9 cellular contexts compared by ENCODE assay signal in the genomic region with DNA sequence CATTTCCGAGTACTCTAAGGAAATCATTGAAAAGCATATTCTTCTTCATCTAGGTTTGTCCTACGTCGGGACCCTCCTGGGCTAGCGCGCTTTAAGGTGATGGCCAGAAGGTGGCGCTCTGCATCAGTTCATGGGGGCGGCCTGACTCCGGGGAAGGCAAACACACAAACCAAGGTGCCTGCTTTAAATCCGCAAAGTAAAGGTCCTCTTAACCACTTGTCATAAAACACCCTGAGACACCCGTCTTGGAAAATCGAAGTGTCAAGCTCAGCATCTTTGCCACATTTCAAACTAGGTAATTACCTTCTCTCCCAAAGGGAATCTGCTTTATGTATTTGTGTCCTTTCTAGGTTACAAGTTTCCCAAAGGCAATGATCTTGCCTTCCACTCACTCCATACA. TPM values are rescaled to one million over a fixed set of nuclear protein-coding genes. Genes with fewer than 3 reads are reported as not detected.
DNase-seq lines count a peak whose midpoint lies in the region; ATAC-seq and TF ChIP-seq lines count a peak whose summit lies in the region.
"Had no signal": no experiment of that assay in that cellular context is flagged by ENCODE, and none has a peak within 500 bp of the region (broad histone marks: within the 10 kb centered on the region; RNA-seq: fewer than 3 reads in every experiment).

No MANE protein-coding gene starts in this region.

- intact Hi-C loops in Caco-2 (cut with micrococcal nuclease; ENCODE audit: unreplicated experiment) (loop anchor here (1.0 to 5.0 kb wide), 3 partner anchors 113 to 499 kb away; a partner anchor contains a TSS), right cardiac atrium (cut with DNase I) (loop anchor here (2.0 to 10.0 kb wide), 4 partner anchors 111 to 507 kb away; no protein-coding TSS in a partner anchor), gastrocnemius medialis (cut with DNase I; ENCODE audit: low total_unique reads) (loop anchor here (1.0 to 5.0 kb wide), 3 partner anchors 113 to 499 kb away; a partner anchor contains a TSS)

- H3K27me3 Mint-ChIP-seq in Caco-2 (ENCODE audit: insufficient read depth, unreplicated experiment) (peaks cover 40% of the 10 kb centered on the region), T-cell (peaks cover 30 to 45% of the 10 kb centered on the region in 2 donors)

- H3K27ac ChIP-seq in right cardiac atrium (ENCODE audit: low read length) (no peak overlapping the region), gastrocnemius medialis (no peak overlapping the region)

- H3K4me3 ChIP-seq in Caco-2 (ENCODE audit: low read depth, low read length), result no peak overlapping the region
- no peak overlapping the region for H3K4me3 ChIP-seq in right cardiac atrium (ENCODE audit: low read length)
- no peak overlapping the region for H3K4me3 ChIP-seq in gastrocnemius medialis

- no peaks in the 10 kb centered on the region for H3K4me1 ChIP-seq in Caco-2
- no peaks in the 10 kb centered on the region for H3K4me1 ChIP-seq in right cardiac atrium (ENCODE audit: control insufficient read depth, insufficient read depth, low read length)
- H3K4me1 ChIP-seq in gastrocnemius medialis, result no peaks in the 10 kb centered on the region

- H3K4me1 Mint-ChIP-seq in Caco-2 (ENCODE audit: low read depth, unreplicated experiment), result no peaks in the 10 kb centered on the region
- no peaks in the 10 kb centered on the region for H3K4me1 Mint-ChIP-seq in T-cell

- H3K9me3 Mint-ChIP-seq in Caco-2 (ENCODE audit: unreplicated experiment) (no peaks in the 10 kb centered on the region), T-cell (no peaks in the 10 kb centered on the region)

- in situ Hi-C loops in gastrocnemius medialis (cut with MboI; ENCODE audit: low sequenced_read_pairs in 4 of 4), result loop anchor here in 2 of 4 donors (5.0 kb wide), 2 partner anchors 109 to 114 kb away; no protein-coding TSS in a partner anchor

- TF ChIP-seq CTCF in Caco-2 (IDR thresholded peaks at IDR 0.05; ENCODE audit: insufficient read depth in 1 of 2, low read depth in 1 of 2, low read length in 1 of 2, severe bottlenecking in 1 of 2, unreplicated experiment in 1 of 2), result peak; percentile 88 to 91
- TF ChIP-seq CTCF in gastrocnemius medialis (IDR thresholded peaks at IDR 0.05 in 4 of 5, conservative IDR thresholded peaks at IDR 0.05 in 1 of 5), result peak; percentile 87 to 95 (median 90)

- no TSS peak for BruUV-seq in Caco-2 (replicated peaks; lab: Mats Ljungman, UMichigan)

- no peaks in the 10 kb centered on the region for H3K36me3 Mint-ChIP-seq in Caco-2 (ENCODE audit: insufficient read depth, unreplicated experiment)
- H3K36me3 Mint-ChIP-seq in T-cell, result no peaks in the 10 kb centered on the region

- peak; percentile 71 to 85 (median 74) for ATAC-seq in T-cell (replicated peaks in 1 of 4)
- ATAC-seq in right cardiac atrium, result peak; percentile 88 to 91
- peak; percentile 80 to 93 for ATAC-seq in gastrocnemius medialis
- no peak for ATAC-seq in GM21360 (IDR thresholded peaks at IDR 0.05; ENCODE audit: unreplicated experiment)

- no peak for TF ChIP-seq POLR2A in gastrocnemius medialis (IDR thresholded peaks at IDR 0.05)

- H3K27me3 ChIP-seq in Caco-2 (replicated peaks; ENCODE audit: control insufficient read depth, insufficient read depth, low read length) (peaks cover 4% of the 10 kb centered on the region; the same call in 1 of the 2 replicates), right cardiac atrium (ENCODE audit: control insufficient read depth, insufficient read depth) (no peaks in the 10 kb centered on the region), gastrocnemius medialis (no peaks in the 10 kb centered on the region)

- DNase-seq in Caco-2 (peak; percentile 60 to 77), H4 (ENCODE audit: low spot score) (peak; percentile 62), NCI-H128 (lab: John Stamatoyannopoulos, UW; ENCODE audit: unreplicated experiment) (peak; percentile 68), T-cell (peak; percentile 30 to 76 (median 64)), amniotic epithelial cell (ENCODE audit: low read depth) (peak; percentile 51), right cardiac atrium (peak; percentile 74 to 89 (median 87)), gastrocnemius medialis (peak; percentile 54 to 60)

- H3K36me3 ChIP-seq in Caco-2 (ENCODE audit: control insufficient read depth, insufficient read depth, low read length) (no peaks in the 10 kb centered on the region), gastrocnemius medialis (no peaks in the 10 kb centered on the region)

- H3K4me3 Mint-ChIP-seq in Caco-2 (ENCODE audit: unreplicated experiment) (no peak overlapping the region), T-cell (no peak overlapping the region)

- no peaks in the 10 kb centered on the region for H3K9me3 ChIP-seq in Caco-2
- no peaks in the 10 kb centered on the region for H3K9me3 ChIP-seq in right cardiac atrium (ENCODE audit: control insufficient read depth, low read length)
- no peaks in the 10 kb centered on the region for H3K9me3 ChIP-seq in gastrocnemius medialis

- 3% methylated on average over 11 of the region's 11 CpGs for WGBS in right cardiac atrium

- H3K27ac Mint-ChIP-seq in Caco-2 (ENCODE audit: unreplicated experiment), result no peak overlapping the region
- H3K27ac Mint-ChIP-seq in T-cell, result no peak overlapping the region

- POLR2A ChIA-PET in Caco-2 (lab: Charles Lee), result no interaction called here
- POLR2A ChIA-PET in T-cell (lab: Charles Lee), result no interaction called here

- CTCF ChIA-PET in Caco-2 (lab: Charles Lee), result interaction anchor here (0.6 to 1.0 kb wide), 2 partner anchors 113 to 122 kb away, joined by 3 read pairs; no protein-coding TSS in a partner anchor
- CTCF ChIA-PET in T-cell (lab: Charles Lee), result interaction anchor here (0.5 to 2.1 kb wide), 15 partner anchors 9 to 696 kb away, joined by 3 to 13 read pairs (median 4); no protein-coding TSS in a partner anchor

RNA-seq across cellular contexts. Expression of a gene that starts 34.0 kb away (rescaled TPM):
- total RNA-seq in Caco-2 (2022) (0.29 TPM in 1 of 2 replicates, not detected in the other), T-cell (1 to 10 TPM in 4 of 5 donors, under 1 TPM in 1; 0.85 to 2.7 (median 1.6) TPM), right cardiac atrium (10 to 100 TPM in 3 of 4 donors, 1 to 10 TPM in 1; 9.9 to 16.8 (median 10.6) TPM), gastrocnemius medialis (10 to 100 TPM in 3 of 4 donors, 1 to 10 TPM in 1; 5.3 to 41.9 (median 19.2) TPM)
- 1.4 and 1.5 TPM in 2 replicates for total RNA-seq in H4 (2014; rRNA removed; shearing (Covaris generic))
- 10.0 TPM for polyA plus RNA-seq in right cardiac atrium
- total RNA-seq: T-helper 2 cell treated with Interferon-gamma antibody and Interleukin-4, amounts not matched to agents 100 ng/mL and 5 ng/mL, for 36 hours had no signal
